In genomic region chr11:123478352-123478986, GRCh38 we compare ENCODE assay signal across 8 cellular contexts. TPM values are rescaled to one million over a fixed set of nuclear protein-coding genes. Genes with fewer than 3 reads are reported as not detected.
DNase-seq lines count a peak whose midpoint lies in the region; ATAC-seq, FAIRE-seq and TF ChIP-seq lines count a peak whose summit lies in the region.

No MANE protein-coding gene starts in this region.

- DNase-seq in GM10266 (ENCODE audit: extremely low spot score) = peak; percentile 47
- DNase-seq in NCI-H146 (lab: John Stamatoyannopoulos, UW) = peak; percentile 32
- DNase-seq in SW480 (ENCODE audit: low spot score) = peak; percentile 80
- DNase-seq in cerebellum (ENCODE audit: low spot score) = peak; percentile 87
- DNase-seq in kidney tubule cell (ENCODE audit: low spot score) = peak; percentile 79
- DNase-seq in stimulated activated CD4-positive, alpha-beta T cell treated with anti-CD3 and anti-CD28 coated beads, Interleukin-4, amount 100 ng/mL, for 1 hour = peak; percentile 11

- TF ChIP-seq CTCF in GM10266 (IDR thresholded peaks at IDR 0.05; ENCODE audit: control insufficient read depth, insufficient read depth, low read depth, missing control alignments) = peak; percentile 67

- no peak for ATAC-seq in GM18502 (IDR thresholded peaks at IDR 0.05; ENCODE audit: poor library complexity, unreplicated experiment)

- peak; percentile 96 for FAIRE-seq in A204.1 (lab: Jason Lieb, UNC)

RNA-seq across cellular contexts. Expression of gene GRAMD1B, which starts 48.4 kb away (rescaled TPM):
- 50.8 TPM for total RNA-seq in cerebellum

Comparison
In these comparisons a context has a peak if more than half of its experiments do, and no peak if none do; other contexts are left out.
1. DNase-seq: peak in every context shown above with its lines; median percentile 87 in cerebellum; 80 in SW480; 79 in kidney tubule cell; 47 in GM10266; 32 in NCI-H146; 11 in stimulated activated CD4-positive, alpha-beta T cell treated with anti-CD3 and anti-CD28 coated beads, Interleukin-4, amount 100 ng/mL, for 1 hour.